ENCODE assay signal across 1 cellular context in the genomic region with DNA sequence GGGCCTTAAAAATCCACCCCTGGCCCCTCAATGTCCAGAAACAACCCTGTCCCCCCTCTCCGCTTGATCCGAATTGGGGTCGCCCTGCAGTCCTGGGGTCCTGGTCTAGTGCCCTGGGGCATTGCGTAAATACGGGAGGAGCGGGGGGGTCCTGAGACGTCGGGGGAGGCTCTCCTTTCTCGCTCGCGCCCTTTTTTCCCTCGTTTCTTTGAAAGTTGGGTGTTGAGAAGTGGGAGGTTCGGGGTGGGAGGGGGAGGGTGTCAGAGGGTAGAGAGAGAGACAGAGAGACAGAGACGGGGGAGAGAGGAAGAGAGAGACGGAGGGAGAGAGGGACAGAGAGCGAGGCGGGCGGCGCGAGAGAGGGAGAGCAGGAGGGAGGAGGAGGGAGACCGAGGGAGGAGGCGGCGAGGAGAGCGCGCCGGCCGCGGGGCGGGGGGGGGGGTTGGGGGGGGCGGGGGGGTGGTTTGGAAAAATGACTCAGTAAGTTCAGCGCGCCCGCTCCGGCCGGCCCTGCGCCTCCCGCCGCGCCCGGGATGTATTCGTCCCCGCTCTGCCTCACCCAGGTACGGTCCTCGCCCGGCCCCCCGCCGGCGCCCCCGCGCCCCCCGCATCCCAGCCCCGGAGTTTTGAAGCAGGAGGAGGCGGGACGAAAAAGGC.
TF ChIP-seq lines count a peak whose summit lies in the region.

A gene (plus strand): TSS at position 480 of the 657 bp plus-strand sequence. CDS start 54 bp downstream, at position 534.

TF ChIP-seq in A549, 52 proteins besides CTCF, POLR2A, EP300 and RAD21 (continued from another document):
- TF ChIP-seq, protein P1, sequence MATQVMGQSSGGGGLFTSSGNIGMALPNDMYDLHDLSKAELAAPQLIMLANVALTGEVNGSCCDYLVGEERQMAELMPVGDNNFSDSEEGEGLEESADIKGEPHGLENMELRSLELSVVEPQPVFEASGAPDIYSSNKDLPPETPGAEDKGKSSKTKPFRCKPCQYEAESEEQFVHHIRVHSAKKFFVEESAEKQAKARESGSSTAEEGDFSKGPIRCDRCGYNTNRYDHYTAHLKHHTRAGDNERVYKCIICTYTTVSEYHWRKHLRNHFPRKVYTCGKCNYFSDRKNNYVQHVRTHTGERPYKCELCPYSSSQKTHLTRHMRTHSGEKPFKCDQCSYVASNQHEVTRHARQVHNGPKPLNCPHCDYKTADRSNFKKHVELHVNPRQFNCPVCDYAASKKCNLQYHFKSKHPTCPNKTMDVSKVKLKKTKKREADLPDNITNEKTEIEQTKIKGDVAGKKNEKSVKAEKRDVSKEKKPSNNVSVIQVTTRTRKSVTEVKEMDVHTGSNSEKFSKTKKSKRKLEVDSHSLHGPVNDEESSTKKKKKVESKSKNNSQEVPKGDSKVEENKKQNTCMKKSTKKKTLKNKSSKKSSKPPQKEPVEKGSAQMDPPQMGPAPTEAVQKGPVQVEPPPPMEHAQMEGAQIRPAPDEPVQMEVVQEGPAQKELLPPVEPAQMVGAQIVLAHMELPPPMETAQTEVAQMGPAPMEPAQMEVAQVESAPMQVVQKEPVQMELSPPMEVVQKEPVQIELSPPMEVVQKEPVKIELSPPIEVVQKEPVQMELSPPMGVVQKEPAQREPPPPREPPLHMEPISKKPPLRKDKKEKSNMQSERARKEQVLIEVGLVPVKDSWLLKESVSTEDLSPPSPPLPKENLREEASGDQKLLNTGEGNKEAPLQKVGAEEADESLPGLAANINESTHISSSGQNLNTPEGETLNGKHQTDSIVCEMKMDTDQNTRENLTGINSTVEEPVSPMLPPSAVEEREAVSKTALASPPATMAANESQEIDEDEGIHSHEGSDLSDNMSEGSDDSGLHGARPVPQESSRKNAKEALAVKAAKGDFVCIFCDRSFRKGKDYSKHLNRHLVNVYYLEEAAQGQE (IDR thresholded peaks at IDR 0.05) = no peak
- no peak for TF ChIP-seq CBX2 (IDR thresholded peaks at IDR 0.05; ENCODE audit: borderline replicate concordance, low read depth)
- TF ChIP-seq, protein P2, sequence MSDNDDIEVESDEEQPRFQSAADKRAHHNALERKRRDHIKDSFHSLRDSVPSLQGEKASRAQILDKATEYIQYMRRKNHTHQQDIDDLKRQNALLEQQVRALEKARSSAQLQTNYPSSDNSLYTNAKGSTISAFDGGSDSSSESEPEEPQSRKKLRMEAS (IDR thresholded peaks at IDR 0.05) = 0 out of 2 replicates have a peak, but pooled peaks have one; percentile 6
- TF ChIP-seq KDM1A (IDR thresholded peaks at IDR 0.05; ENCODE audit: low read depth) = no peak
- TF ChIP-seq, protein P3, sequence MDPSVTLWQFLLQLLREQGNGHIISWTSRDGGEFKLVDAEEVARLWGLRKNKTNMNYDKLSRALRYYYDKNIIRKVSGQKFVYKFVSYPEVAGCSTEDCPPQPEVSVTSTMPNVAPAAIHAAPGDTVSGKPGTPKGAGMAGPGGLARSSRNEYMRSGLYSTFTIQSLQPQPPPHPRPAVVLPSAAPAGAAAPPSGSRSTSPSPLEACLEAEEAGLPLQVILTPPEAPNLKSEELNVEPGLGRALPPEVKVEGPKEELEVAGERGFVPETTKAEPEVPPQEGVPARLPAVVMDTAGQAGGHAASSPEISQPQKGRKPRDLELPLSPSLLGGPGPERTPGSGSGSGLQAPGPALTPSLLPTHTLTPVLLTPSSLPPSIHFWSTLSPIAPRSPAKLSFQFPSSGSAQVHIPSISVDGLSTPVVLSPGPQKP (IDR thresholded peaks at IDR 0.05; ENCODE audit: low read depth, low read length) = no peak
- TF ChIP-seq RNF2 (IDR thresholded peaks at IDR 0.05; ENCODE audit: borderline replicate concordance, low read depth) = no peak
- TF ChIP-seq JUNB (IDR thresholded peaks at IDR 0.05) = no peak
TF ChIP-seq in A549: peak in this region for 5.
